ENCODE assay signal across 2 cellular contexts in the genomic region with DNA sequence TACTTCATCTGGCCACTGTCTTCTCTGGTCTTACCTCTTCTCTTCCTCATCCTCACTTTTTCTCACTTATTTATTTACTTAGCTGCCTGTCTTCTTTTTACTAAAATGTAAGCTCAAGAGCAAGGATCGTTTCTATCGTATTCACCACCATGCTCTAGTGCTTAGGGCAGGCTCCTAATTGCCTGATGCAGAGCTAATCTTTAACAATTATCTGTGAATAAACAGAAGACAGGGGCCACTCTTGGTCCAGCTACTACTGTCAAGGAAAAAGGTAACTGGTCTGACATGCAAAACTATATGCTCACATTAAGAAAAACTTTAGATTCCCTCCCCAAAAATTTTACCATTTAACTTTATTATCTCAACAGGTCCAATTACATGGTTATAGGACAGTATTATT.
TF ChIP-seq lines count a peak whose summit lies in the region.

No MANE protein-coding gene starts in this region.

TF ChIP-seq in SK-N-SH, 30 proteins besides CTCF, POLR2A, EP300 and RAD21 (continued from another document):
- TF ChIP-seq RCOR1 (IDR thresholded peaks at IDR 0.05; ENCODE audit: low read length) = no peak
- TF ChIP-seq SMC3 (IDR thresholded peaks at IDR 0.05; ENCODE audit: low read depth, low read length) = no peak
- TF ChIP-seq MEF2A (IDR thresholded peaks at IDR 0.05; ENCODE audit: borderline replicate concordance, low read depth) = no peak
- no peak for TF ChIP-seq MXI1 (IDR thresholded peaks at IDR 0.05; ENCODE audit: low read depth, low read length)
- TF ChIP-seq, protein P1, sequence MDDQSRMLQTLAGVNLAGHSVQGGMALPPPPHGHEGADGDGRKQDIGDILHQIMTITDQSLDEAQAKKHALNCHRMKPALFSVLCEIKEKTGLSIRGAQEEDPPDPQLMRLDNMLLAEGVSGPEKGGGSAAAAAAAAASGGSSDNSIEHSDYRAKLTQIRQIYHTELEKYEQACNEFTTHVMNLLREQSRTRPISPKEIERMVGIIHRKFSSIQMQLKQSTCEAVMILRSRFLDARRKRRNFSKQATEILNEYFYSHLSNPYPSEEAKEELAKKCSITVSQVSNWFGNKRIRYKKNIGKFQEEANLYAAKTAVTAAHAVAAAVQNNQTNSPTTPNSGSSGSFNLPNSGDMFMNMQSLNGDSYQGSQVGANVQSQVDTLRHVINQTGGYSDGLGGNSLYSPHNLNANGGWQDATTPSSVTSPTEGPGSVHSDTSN (IDR thresholded peaks at IDR 0.05) = no peak
- TF ChIP-seq, protein P2, sequence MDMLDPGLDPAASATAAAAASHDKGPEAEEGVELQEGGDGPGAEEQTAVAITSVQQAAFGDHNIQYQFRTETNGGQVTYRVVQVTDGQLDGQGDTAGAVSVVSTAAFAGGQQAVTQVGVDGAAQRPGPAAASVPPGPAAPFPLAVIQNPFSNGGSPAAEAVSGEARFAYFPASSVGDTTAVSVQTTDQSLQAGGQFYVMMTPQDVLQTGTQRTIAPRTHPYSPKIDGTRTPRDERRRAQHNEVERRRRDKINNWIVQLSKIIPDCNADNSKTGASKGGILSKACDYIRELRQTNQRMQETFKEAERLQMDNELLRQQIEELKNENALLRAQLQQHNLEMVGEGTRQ (IDR thresholded peaks at IDR 0.05; ENCODE audit: borderline replicate concordance, low read depth, low read length) = no peak
- TF ChIP-seq FOSL2 (IDR thresholded peaks at IDR 0.05; ENCODE audit: borderline replicate concordance, low read depth) = no peak
- no peak for TF ChIP-seq NRF1 (IDR thresholded peaks at IDR 0.05; ENCODE audit: low read depth, low read length)
TF ChIP-seq in SK-N-SH: peak in this region for 0.

TF ChIP-seq in SK-N-SH treated with all-trans-retinoic acid at 6 μM for 48 hours, 23 proteins besides CTCF, POLR2A, EP300 and RAD21 (continued from another document):
- no peak for TF ChIP-seq ARNTL (CRISPR knock-in tag; IDR thresholded peaks at IDR 0.05; ENCODE audit: borderline replicate concordance, low read depth)
- TF ChIP-seq, protein P3, sequence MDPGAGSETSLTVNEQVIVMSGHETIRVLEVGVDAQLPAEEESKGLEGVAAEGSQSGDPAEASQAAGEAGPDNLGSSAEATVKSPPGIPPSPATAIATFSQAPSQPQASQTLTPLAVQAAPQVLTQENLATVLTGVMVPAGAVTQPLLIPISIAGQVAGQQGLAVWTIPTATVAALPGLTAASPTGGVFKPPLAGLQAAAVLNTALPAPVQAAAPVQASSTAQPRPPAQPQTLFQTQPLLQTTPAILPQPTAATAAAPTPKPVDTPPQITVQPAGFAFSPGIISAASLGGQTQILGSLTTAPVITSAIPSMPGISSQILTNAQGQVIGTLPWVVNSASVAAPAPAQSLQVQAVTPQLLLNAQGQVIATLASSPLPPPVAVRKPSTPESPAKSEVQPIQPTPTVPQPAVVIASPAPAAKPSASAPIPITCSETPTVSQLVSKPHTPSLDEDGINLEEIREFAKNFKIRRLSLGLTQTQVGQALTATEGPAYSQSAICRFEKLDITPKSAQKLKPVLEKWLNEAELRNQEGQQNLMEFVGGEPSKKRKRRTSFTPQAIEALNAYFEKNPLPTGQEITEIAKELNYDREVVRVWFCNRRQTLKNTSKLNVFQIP (CRISPR knock-in tag; IDR thresholded peaks at IDR 0.05; ENCODE audit: borderline replicate concordance, low read depth) = no peak
- no peak for TF ChIP-seq GLIS3 (CRISPR knock-in tag; IDR thresholded peaks at IDR 0.05)
- TF ChIP-seq, protein P4, sequence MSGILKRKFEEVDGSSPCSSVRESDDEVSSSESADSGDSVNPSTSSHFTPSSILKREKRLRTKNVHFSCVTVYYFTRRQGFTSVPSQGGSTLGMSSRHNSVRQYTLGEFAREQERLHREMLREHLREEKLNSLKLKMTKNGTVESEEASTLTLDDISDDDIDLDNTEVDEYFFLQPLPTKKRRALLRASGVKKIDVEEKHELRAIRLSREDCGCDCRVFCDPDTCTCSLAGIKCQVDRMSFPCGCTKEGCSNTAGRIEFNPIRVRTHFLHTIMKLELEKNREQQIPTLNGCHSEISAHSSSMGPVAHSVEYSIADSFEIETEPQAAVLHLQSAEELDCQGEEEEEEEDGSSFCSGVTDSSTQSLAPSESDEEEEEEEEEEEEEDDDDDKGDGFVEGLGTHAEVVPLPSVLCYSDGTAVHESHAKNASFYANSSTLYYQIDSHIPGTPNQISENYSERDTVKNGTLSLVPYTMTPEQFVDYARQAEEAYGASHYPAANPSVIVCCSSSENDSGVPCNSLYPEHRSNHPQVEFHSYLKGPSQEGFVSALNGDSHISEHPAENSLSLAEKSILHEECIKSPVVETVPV (CRISPR knock-in tag; IDR thresholded peaks at IDR 0.05) = no peak
- TF ChIP-seq CSDC2 (CRISPR knock-in tag; IDR thresholded peaks at IDR 0.05) = no peak
- no peak for TF ChIP-seq ISL1 (CRISPR knock-in tag; IDR thresholded peaks at IDR 0.05)
- no peak for TF ChIP-seq OSR1 (CRISPR knock-in tag; IDR thresholded peaks at IDR 0.05)
